In the genomic region with DNA sequence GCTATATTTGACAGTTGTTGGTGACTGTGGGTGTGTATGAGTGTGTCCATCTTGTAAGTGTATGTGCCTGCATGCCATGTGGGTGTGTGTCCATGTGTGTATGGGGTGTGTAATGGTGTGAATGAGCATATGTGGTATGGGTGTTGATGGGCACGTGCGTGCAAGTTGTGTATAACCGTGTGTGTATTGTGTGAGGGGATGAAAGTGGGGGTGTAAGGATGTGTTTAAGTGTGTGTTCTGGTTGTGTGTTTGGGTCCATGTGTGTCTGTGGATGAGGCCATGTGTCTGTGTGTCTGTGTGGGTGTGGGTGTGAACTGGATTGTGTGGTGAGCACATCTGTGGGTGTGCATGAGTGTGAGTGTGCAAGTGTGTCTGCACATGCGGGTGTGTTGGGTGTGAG, we compare ENCODE assay signal across 1 cellular context.
TF ChIP-seq lines count a peak whose summit lies in the region.

No MANE protein-coding gene starts in this region.

TF ChIP-seq in HEK293, 187 proteins besides CTCF, POLR2A, EP300 and RAD21 (continued from another document):
- TF ChIP-seq, protein P1, sequence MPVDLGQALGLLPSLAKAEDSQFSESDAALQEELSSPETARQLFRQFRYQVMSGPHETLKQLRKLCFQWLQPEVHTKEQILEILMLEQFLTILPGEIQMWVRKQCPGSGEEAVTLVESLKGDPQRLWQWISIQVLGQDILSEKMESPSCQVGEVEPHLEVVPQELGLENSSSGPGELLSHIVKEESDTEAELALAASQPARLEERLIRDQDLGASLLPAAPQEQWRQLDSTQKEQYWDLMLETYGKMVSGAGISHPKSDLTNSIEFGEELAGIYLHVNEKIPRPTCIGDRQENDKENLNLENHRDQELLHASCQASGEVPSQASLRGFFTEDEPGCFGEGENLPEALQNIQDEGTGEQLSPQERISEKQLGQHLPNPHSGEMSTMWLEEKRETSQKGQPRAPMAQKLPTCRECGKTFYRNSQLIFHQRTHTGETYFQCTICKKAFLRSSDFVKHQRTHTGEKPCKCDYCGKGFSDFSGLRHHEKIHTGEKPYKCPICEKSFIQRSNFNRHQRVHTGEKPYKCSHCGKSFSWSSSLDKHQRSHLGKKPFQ (tag by site-specific recombination; IDR thresholded peaks at IDR 0.05): peak; percentile 99
- TF ChIP-seq ZNF776 (tag by site-specific recombination; IDR thresholded peaks at IDR 0.05; ENCODE audit: borderline replicate concordance): no peak
- TF ChIP-seq, protein P2, sequence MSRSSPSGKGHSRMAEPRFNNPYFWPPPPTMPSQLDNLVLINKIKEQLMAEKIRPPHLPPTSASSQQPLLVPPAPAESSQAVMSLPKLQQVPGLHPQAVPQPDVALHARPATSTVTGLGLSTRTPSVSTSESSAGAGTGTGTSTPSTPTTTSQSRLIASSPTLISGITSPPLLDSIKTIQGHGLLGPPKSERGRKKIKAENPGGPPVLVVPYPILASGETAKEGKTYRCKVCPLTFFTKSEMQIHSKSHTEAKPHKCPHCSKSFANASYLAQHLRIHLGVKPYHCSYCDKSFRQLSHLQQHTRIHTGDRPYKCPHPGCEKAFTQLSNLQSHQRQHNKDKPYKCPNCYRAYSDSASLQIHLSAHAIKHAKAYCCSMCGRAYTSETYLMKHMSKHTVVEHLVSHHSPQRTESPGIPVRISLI (tag by site-specific recombination; IDR thresholded peaks at IDR 0.05): no peak
- peak; percentile 23; the same call in 1 of the 2 replicates for TF ChIP-seq ZBTB20 (tag by site-specific recombination; IDR thresholded peaks at IDR 0.05)
- peak; percentile 85 for TF ChIP-seq EGR2 (tag by site-specific recombination; IDR thresholded peaks at IDR 0.05; ENCODE audit: low read depth)
- TF ChIP-seq, protein P3, sequence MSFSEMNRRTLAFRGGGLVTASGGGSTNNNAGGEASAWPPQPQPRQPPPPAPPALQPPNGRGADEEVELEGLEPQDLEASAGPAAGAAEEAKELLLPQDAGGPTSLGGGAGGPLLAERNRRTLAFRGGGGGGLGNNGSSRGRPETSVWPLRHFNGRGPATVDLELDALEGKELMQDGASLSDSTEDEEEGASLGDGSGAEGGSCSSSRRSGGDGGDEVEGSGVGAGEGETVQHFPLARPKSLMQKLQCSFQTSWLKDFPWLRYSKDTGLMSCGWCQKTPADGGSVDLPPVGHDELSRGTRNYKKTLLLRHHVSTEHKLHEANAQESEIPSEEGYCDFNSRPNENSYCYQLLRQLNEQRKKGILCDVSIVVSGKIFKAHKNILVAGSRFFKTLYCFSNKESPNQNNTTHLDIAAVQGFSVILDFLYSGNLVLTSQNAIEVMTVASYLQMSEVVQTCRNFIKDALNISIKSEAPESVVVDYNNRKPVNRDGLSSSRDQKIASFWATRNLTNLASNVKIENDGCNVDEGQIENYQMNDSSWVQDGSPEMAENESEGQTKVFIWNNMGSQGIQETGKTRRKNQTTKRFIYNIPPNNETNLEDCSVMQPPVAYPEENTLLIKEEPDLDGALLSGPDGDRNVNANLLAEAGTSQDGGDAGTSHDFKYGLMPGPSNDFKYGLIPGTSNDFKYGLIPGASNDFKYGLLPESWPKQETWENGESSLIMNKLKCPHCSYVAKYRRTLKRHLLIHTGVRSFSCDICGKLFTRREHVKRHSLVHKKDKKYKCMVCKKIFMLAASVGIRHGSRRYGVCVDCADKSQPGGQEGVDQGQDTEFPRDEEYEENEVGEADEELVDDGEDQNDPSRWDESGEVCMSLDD (tag by site-specific recombination; IDR thresholded peaks at IDR 0.05): 0 out of 2 replicates have a peak, but pooled peaks have one; percentile 17
- TF ChIP-seq, protein P4, sequence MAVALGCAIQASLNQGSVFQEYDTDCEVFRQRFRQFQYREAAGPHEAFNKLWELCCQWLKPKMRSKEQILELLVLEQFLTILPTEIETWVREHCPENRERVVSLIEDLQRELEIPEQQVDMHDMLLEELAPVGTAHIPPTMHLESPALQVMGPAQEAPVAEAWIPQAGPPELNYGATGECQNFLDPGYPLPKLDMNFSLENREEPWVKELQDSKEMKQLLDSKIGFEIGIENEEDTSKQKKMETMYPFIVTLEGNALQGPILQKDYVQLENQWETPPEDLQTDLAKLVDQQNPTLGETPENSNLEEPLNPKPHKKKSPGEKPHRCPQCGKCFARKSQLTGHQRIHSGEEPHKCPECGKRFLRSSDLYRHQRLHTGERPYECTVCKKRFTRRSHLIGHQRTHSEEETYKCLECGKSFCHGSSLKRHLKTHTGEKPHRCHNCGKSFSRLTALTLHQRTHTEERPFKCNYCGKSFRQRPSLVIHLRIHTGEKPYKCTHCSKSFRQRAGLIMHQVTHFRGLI (tag by site-specific recombination; IDR thresholded peaks at IDR 0.05): no peak
- TF ChIP-seq ZNF623 (tag by site-specific recombination; IDR thresholded peaks at IDR 0.05): no peak
- no peak for TF ChIP-seq WT1 (tag by site-specific recombination; IDR thresholded peaks at IDR 0.05)
- TF ChIP-seq, protein P5, sequence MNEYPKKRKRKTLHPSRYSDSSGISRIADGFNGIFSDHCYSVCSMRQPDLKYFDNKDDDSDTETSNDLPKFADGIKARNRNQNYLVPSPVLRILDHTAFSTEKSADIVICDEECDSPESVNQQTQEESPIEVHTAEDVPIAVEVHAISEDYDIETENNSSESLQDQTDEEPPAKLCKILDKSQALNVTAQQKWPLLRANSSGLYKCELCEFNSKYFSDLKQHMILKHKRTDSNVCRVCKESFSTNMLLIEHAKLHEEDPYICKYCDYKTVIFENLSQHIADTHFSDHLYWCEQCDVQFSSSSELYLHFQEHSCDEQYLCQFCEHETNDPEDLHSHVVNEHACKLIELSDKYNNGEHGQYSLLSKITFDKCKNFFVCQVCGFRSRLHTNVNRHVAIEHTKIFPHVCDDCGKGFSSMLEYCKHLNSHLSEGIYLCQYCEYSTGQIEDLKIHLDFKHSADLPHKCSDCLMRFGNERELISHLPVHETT (tag by site-specific recombination; IDR thresholded peaks at IDR 0.05): no peak
- TF ChIP-seq ZNF830 (tag by site-specific recombination; IDR thresholded peaks at IDR 0.05; ENCODE audit: low read depth): no peak
- no peak for TF ChIP-seq ZNF175 (tag by site-specific recombination; IDR thresholded peaks at IDR 0.05)
- TF ChIP-seq GLI4 (tag by site-specific recombination; IDR thresholded peaks at IDR 0.05): 0 out of 2 replicates have a peak, but pooled peaks have one; percentile 27
- 0 out of 2 replicates have a peak, but pooled peaks have one; percentile 8 for TF ChIP-seq ZIC2 (tag by site-specific recombination; IDR thresholded peaks at IDR 0.05)
- no peak for TF ChIP-seq ZNF658 (tag by site-specific recombination; IDR thresholded peaks at IDR 0.05)
- TF ChIP-seq ZNF560 (tag by site-specific recombination; IDR thresholded peaks at IDR 0.05; ENCODE audit: borderline replicate concordance): no peak
- TF ChIP-seq, protein P6, sequence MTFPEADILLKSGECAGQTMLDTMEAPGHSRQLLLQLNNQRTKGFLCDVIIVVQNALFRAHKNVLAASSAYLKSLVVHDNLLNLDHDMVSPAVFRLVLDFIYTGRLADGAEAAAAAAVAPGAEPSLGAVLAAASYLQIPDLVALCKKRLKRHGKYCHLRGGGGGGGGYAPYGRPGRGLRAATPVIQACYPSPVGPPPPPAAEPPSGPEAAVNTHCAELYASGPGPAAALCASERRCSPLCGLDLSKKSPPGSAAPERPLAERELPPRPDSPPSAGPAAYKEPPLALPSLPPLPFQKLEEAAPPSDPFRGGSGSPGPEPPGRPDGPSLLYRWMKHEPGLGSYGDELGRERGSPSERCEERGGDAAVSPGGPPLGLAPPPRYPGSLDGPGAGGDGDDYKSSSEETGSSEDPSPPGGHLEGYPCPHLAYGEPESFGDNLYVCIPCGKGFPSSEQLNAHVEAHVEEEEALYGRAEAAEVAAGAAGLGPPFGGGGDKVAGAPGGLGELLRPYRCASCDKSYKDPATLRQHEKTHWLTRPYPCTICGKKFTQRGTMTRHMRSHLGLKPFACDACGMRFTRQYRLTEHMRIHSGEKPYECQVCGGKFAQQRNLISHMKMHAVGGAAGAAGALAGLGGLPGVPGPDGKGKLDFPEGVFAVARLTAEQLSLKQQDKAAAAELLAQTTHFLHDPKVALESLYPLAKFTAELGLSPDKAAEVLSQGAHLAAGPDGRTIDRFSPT (tag by site-specific recombination; IDR thresholded peaks at IDR 0.05): no peak
- no peak for TF ChIP-seq TRIM28 (IDR thresholded peaks at IDR 0.05; ENCODE audit: borderline replicate concordance, low read length)
- no peak; the same call in 1 of the 2 replicates for TF ChIP-seq YY2 (tag by site-specific recombination; IDR thresholded peaks at IDR 0.05)
- no peak for TF ChIP-seq ZNF514 (tag by site-specific recombination; IDR thresholded peaks at IDR 0.05)
- TF ChIP-seq, protein P7, sequence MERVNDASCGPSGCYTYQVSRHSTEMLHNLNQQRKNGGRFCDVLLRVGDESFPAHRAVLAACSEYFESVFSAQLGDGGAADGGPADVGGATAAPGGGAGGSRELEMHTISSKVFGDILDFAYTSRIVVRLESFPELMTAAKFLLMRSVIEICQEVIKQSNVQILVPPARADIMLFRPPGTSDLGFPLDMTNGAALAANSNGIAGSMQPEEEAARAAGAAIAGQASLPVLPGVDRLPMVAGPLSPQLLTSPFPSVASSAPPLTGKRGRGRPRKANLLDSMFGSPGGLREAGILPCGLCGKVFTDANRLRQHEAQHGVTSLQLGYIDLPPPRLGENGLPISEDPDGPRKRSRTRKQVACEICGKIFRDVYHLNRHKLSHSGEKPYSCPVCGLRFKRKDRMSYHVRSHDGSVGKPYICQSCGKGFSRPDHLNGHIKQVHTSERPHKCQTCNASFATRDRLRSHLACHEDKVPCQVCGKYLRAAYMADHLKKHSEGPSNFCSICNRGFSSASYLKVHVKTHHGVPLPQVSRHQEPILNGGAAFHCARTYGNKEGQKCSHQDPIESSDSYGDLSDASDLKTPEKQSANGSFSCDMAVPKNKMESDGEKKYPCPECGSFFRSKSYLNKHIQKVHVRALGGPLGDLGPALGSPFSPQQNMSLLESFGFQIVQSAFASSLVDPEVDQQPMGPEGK (tag by site-specific recombination; IDR thresholded peaks at IDR 0.05): no peak
- TF ChIP-seq, protein P8, sequence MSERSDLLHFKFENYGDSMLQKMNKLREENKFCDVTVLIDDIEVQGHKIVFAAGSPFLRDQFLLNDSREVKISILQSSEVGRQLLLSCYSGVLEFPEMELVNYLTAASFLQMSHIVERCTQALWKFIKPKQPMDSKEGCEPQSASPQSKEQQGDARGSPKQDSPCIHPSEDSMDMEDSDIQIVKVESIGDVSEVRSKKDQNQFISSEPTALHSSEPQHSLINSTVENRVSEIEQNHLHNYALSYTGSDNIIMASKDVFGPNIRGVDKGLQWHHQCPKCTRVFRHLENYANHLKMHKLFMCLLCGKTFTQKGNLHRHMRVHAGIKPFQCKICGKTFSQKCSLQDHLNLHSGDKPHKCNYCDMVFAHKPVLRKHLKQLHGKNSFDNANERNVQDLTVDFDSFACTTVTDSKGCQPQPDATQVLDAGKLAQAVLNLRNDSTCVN (tag by site-specific recombination; optimal IDR thresholded peaks at IDR 0.05): no peak
- TF ChIP-seq BCL11B (tag by site-specific recombination; IDR thresholded peaks at IDR 0.05; ENCODE audit: low read depth): no peak
- no peak for TF ChIP-seq ZNF555 (tag by site-specific recombination; conservative IDR thresholded peaks at IDR 0.05)
- TF ChIP-seq, protein P9, sequence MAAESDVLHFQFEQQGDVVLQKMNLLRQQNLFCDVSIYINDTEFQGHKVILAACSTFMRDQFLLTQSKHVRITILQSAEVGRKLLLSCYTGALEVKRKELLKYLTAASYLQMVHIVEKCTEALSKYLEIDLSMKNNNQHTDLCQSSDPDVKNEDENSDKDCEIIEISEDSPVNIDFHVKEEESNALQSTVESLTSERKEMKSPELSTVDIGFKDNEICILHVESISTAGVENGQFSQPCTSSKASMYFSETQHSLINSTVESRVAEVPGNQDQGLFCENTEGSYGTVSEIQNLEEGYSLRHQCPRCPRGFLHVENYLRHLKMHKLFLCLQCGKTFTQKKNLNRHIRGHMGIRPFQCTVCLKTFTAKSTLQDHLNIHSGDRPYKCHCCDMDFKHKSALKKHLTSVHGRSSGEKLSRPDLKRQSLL (tag by site-specific recombination; IDR thresholded peaks at IDR 0.05): no peak
- no peak for TF ChIP-seq HOXC10 (CRISPR knock-in tag; IDR thresholded peaks at IDR 0.05)
- TF ChIP-seq, protein P10, sequence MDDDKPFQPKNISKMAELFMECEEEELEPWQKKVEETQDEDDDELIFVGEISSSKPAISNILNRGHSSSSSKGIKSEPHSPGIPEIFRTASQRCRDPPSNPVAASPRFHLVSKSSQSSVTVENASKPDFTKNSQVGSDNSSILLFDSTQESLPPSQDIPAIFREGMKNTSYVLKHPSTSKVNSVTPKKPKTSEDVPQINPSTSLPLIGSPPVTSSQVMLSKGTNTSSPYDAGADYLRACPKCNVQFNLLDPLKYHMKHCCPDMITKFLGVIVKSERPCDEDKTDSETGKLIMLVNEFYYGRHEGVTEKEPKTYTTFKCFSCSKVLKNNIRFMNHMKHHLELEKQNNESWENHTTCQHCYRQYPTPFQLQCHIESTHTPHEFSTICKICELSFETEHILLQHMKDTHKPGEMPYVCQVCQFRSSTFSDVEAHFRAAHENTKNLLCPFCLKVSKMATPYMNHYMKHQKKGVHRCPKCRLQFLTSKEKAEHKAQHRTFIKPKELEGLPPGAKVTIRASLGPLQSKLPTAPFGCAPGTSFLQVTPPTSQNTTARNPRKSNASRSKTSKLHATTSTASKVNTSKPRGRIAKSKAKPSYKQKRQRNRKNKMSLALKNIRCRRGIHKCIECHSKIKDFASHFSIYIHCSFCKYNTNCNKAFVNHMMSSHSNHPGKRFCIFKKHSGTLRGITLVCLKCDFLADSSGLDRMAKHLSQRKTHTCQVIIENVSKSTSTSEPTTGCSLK (tag by site-specific recombination; IDR thresholded peaks at IDR 0.05): 0 out of 2 replicates have a peak, but pooled peaks have one; percentile 59
- TF ChIP-seq, protein P11, sequence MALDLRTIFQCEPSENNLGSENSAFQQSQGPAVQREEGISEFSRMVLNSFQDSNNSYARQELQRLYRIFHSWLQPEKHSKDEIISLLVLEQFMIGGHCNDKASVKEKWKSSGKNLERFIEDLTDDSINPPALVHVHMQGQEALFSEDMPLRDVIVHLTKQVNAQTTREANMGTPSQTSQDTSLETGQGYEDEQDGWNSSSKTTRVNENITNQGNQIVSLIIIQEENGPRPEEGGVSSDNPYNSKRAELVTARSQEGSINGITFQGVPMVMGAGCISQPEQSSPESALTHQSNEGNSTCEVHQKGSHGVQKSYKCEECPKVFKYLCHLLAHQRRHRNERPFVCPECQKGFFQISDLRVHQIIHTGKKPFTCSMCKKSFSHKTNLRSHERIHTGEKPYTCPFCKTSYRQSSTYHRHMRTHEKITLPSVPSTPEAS (tag by site-specific recombination; IDR thresholded peaks at IDR 0.05): peak; percentile 84
- TF ChIP-seq ZEB2 (tag by site-specific recombination; IDR thresholded peaks at IDR 0.05): no peak
- TF ChIP-seq, protein P12, sequence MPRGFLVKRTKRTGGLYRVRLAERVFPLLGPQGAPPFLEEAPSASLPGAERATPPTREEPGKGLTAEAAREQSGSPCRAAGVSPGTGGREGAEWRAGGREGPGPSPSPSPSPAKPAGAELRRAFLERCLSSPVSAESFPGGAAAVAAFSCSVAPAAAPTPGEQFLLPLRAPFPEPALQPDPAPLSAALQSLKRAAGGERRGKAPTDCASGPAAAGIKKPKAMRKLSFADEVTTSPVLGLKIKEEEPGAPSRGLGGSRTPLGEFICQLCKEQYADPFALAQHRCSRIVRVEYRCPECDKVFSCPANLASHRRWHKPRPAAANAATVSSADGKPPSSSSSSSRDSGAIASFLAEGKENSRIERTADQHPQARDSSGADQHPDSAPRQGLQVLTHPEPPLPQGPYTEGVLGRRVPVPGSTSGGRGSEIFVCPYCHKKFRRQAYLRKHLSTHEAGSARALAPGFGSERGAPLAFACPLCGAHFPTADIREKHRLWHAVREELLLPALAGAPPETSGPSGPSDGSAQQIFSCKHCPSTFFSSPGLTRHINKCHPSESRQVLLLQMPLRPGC (tag by site-specific recombination; IDR thresholded peaks at IDR 0.05): no peak
